18 cellular contexts compared by ENCODE assay signal in the genomic region with DNA sequence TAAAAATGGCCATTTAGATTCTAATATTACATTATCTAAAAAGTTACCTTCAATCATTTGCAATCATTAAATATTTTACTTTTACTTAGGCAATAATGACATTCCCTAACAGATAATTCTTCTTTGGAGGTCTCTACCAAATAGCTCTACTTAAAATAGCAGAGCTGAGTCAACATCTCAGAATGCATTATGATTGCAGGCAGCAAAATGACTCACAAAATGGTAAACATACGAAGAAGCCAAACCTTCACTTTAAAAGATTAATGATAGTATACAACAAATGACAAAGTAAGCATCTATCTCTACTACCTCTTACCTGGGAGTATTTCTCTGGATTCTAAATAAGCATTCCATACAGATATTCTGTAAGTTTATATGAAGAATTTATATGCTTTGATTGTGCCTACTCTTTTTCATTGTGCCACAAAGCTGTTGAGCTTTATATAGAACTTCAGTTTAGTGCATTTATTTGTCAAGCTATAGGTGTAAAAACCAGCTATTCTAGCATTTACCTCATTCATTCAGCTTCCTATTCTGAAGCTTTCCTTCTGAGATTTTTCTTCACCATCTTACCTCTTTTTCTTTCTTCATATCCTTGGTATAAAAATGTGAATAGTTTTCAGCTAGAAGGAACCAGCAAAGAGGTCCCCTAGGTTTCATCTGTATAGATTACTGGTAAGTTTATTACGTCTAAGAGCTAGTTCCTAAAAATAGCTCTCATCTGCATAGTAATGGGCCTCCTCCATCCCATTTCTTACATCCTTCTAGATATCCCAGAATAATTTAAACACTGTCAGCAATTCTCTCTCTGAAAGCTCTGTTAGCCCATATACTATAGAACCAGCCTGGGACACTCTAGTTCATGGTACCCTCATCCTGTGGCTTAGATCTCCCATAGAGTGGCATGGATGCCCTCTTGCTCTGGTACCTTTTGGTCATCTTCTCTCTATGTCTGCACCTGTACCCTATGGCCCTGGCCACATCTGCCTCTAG. TPM values are rescaled to one million over a fixed set of nuclear protein-coding genes. Genes with fewer than 3 reads are reported as not detected.
DNase-seq lines count a peak whose midpoint lies in the region; ATAC-seq and TF ChIP-seq lines count a peak whose summit lies in the region.
"Had no signal": no experiment of that assay in that cellular context is flagged by ENCODE, and none has a peak within 500 bp of the region (broad histone marks: within the 10 kb centered on the region; RNA-seq: fewer than 3 reads in every experiment).

No MANE protein-coding gene starts in this region.

- no peak overlapping the region for H3K4me2 ChIP-seq in mesendoderm (ENCODE audit: low read length)

- H3K9ac ChIP-seq in mesendoderm (ENCODE audit: low read length) = no peak overlapping the region

- peaks cover 10% of the 10 kb centered on the region for H3K4me1 ChIP-seq in mesendoderm (ENCODE audit: control insufficient read depth, low read depth, low read length)
- H3K4me1 ChIP-seq: esophagus squamous epithelium had no signal

- H2AK5ac ChIP-seq in mesendoderm (ENCODE audit: low read length) = peak overlapping the region; percentile 47

- H3K23ac ChIP-seq in mesendoderm (ENCODE audit: low read length) = no peak overlapping the region

- no peak overlapping the region for H3K56ac ChIP-seq in mesendoderm (ENCODE audit: low read length)

- intact Hi-C loops in activated T-helper 1 cell treated with anti-CD3 and anti-CD28 coated beads, Interleukin-12 subunit alpha, Interleukin-12 subunit beta, Interleukin-2, Interleukin-4 antibody, amounts not matched to agents 30 ng/mL and 10 ng/mL and 1 ng/mL, durations not matched to agents 14 hours and 24 hours and 36 hours (cut with micrococcal nuclease) = no loop called here

- H3K4me3 Mint-ChIP-seq in chondrocyte (ENCODE audit: unreplicated experiment) = no peak overlapping the region
- no peak overlapping the region for H3K4me3 Mint-ChIP-seq in activated T-helper 1 cell treated with anti-CD3 and anti-CD28 coated beads, Interleukin-12 subunit alpha, Interleukin-12 subunit beta, Interleukin-2, Interleukin-4 antibody, amounts not matched to agents 30 ng/mL and 10 ng/mL and 1 ng/mL, durations not matched to agents 14 hours and 24 hours and 36 hours
- H3K4me3 Mint-ChIP-seq: activated T-cell treated with anti-CD3 and anti-CD28 coated beads, Interleukin-2, amount 50 U/mL, for 72 hours; stimulated activated naive CD8-positive, alpha-beta T cell treated with anti-CD3 and anti-CD28 coated beads, Interleukin-15, Interleukin-2, amounts not matched to agents 100 ng/mL and 50 ng/mL, for 24 hours had no signal

- H2BK5ac ChIP-seq in mesendoderm (ENCODE audit: low read length) = no peak overlapping the region

- H3K18ac ChIP-seq in mesendoderm (ENCODE audit: low read length) = no peak overlapping the region

- peak overlapping the region; percentile 47 for H2BK15ac ChIP-seq in mesendoderm (replicated peaks; ENCODE audit: low read depth)

- no peak overlapping the region for H4K5ac ChIP-seq in mesendoderm (ENCODE audit: low read length)

- H3K27me3 ChIP-seq in mesendoderm (ENCODE audit: insufficient read depth, low read length, poor library complexity) = no peaks in the 10 kb centered on the region
- H3K27me3 ChIP-seq: cardiac muscle cell, esophagus squamous epithelium had no signal

- H3K9me3 Mint-ChIP-seq in chondrocyte (ENCODE audit: low read depth) = no peaks in the 10 kb centered on the region
- H3K9me3 Mint-ChIP-seq in activated T-helper 1 cell treated with anti-CD3 and anti-CD28 coated beads, Interleukin-12 subunit alpha, Interleukin-12 subunit beta, Interleukin-2, Interleukin-4 antibody, amounts not matched to agents 30 ng/mL and 10 ng/mL and 1 ng/mL, durations not matched to agents 14 hours and 24 hours and 36 hours = no peaks in the 10 kb centered on the region
- no peaks in the 10 kb centered on the region for H3K9me3 Mint-ChIP-seq in activated naive CD4-positive, alpha-beta T cell treated with anti-CD3 and anti-CD28 coated beads, Interleukin-2, amount 50 U/mL, for 72 hours
- H3K9me3 Mint-ChIP-seq: activated T-cell treated with anti-CD3 and anti-CD28 coated beads, Interleukin-2, amount 50 U/mL, for 72 hours; stimulated activated naive CD8-positive, alpha-beta T cell treated with anti-CD3 and anti-CD28 coated beads, Interleukin-15, Interleukin-2, amounts not matched to agents 100 ng/mL and 50 ng/mL, for 24 hours had no signal

- TF ChIP-seq CTCF in chondrocyte (IDR thresholded peaks at IDR 0.05) = no peak

- no peak overlapping the region for H3K27ac ChIP-seq in mesendoderm (ENCODE audit: low read depth, low read length)
- H3K27ac ChIP-seq: cardiac muscle cell, esophagus squamous epithelium had no signal

- no peaks in the 10 kb centered on the region for H3K36me3 Mint-ChIP-seq in chondrocyte (ENCODE audit: low read depth)
- H3K36me3 Mint-ChIP-seq in activated T-helper 1 cell treated with anti-CD3 and anti-CD28 coated beads, Interleukin-12 subunit alpha, Interleukin-12 subunit beta, Interleukin-2, Interleukin-4 antibody, amounts not matched to agents 30 ng/mL and 10 ng/mL and 1 ng/mL, durations not matched to agents 14 hours and 24 hours and 36 hours (ENCODE audit: low read depth) = no peaks in the 10 kb centered on the region
- no peaks in the 10 kb centered on the region for H3K36me3 Mint-ChIP-seq in activated naive CD4-positive, alpha-beta T cell treated with anti-CD3 and anti-CD28 coated beads, Interleukin-2, amount 50 U/mL, for 72 hours

- H3K4me1 Mint-ChIP-seq in chondrocyte (ENCODE audit: low read depth) = peaks cover 12% of the 10 kb centered on the region
- no peaks in the 10 kb centered on the region for H3K4me1 Mint-ChIP-seq in activated T-helper 1 cell treated with anti-CD3 and anti-CD28 coated beads, Interleukin-12 subunit alpha, Interleukin-12 subunit beta, Interleukin-2, Interleukin-4 antibody, amounts not matched to agents 30 ng/mL and 10 ng/mL and 1 ng/mL, durations not matched to agents 14 hours and 24 hours and 36 hours (ENCODE audit: low read depth)

- no peak overlapping the region for H3K4me3 ChIP-seq in mesendoderm (ENCODE audit: low read length)
- H3K4me3 ChIP-seq: cardiac muscle cell, esophagus squamous epithelium had no signal

- H3K79me1 ChIP-seq in mesendoderm (ENCODE audit: low read length) = no peaks in the 10 kb centered on the region

- peak overlapping the region; percentile 45 for H3K27ac Mint-ChIP-seq in chondrocyte (ENCODE audit: unreplicated experiment)
- H3K27ac Mint-ChIP-seq in activated T-helper 1 cell treated with anti-CD3 and anti-CD28 coated beads, Interleukin-12 subunit alpha, Interleukin-12 subunit beta, Interleukin-2, Interleukin-4 antibody, amounts not matched to agents 30 ng/mL and 10 ng/mL and 1 ng/mL, durations not matched to agents 14 hours and 24 hours and 36 hours = no peak overlapping the region
- H3K27ac Mint-ChIP-seq in activated naive CD4-positive, alpha-beta T cell treated with anti-CD3 and anti-CD28 coated beads, Interleukin-2, amount 50 U/mL, for 72 hours = no peak overlapping the region
- H3K27ac Mint-ChIP-seq: activated T-cell treated with anti-CD3 and anti-CD28 coated beads, Interleukin-2, amount 50 U/mL, for 72 hours; stimulated activated naive CD8-positive, alpha-beta T cell treated with anti-CD3 and anti-CD28 coated beads, Interleukin-15, Interleukin-2, amounts not matched to agents 100 ng/mL and 50 ng/mL, for 24 hours had no signal

- DNase-seq in DMS53 (lab: John Stamatoyannopoulos, UW) (peak; percentile 36), NCI-H226 (peak; percentile 76), chondrocyte (ENCODE audit: low spot score) (no peak), mesendoderm (peak; percentile 54), left lobe of liver (ENCODE audit: low spot score) (no peak), NCI-H146 treated with DMSO at 0.1 percent for 48 hours (lab: John Stamatoyannopoulos, UW; ENCODE audit: unreplicated experiment) (no peak)
- no peak for DNase-seq in activated T-helper 1 cell treated with anti-CD3 and anti-CD28 coated beads, Interleukin-12 subunit alpha, Interleukin-12 subunit beta, Interleukin-2, Interleukin-4 antibody, amounts not matched to agents 30 ng/mL and 10 ng/mL and 1 ng/mL, durations not matched to agents 14 hours and 24 hours and 36 hours (ENCODE audit: low spot score)
- DNase-seq in activated naive CD4-positive, alpha-beta T cell treated with anti-CD3 and anti-CD28 coated beads, Interleukin-2, amount 50 U/mL, for 72 hours (ENCODE audit: low spot score in 2 of 2) = no peak
- DNase-seq: activated CD4-positive, CD25-positive, alpha-beta regulatory T cell; activated T-cell treated with anti-CD3 and anti-CD28 coated beads, Interleukin-2, amount 50 U/mL, for 72 hours; esophagus squamous epithelium; Kasumi-1; NCI-H2227 treated with DMSO at 0.1 percent for 48 hours; occipital lobe; SIG-M5; stimulated activated CD4-positive, alpha-beta T cell treated with anti-CD3 and anti-CD28 coated beads, Interleukin-4, amount 100 ng/mL, for 24 hours had no signal

- H4K8ac ChIP-seq in mesendoderm (ENCODE audit: low read depth, low read length) = no peak overlapping the region

- H3K79me2 ChIP-seq in mesendoderm (ENCODE audit: control insufficient read depth, insufficient read depth, low read length) = no peaks in the 10 kb centered on the region

- ATAC-seq in left lobe of liver = no peak
- no peak for ATAC-seq in activated naive CD4-positive, alpha-beta T cell treated with anti-CD3 and anti-CD28 coated beads, Interleukin-2, amount 50 U/mL, for 72 hours
- ATAC-seq: activated T-cell treated with anti-CD3 and anti-CD28 coated beads, Interleukin-2, amount 50 U/mL, for 72 hours had no signal

- H3K4ac ChIP-seq in mesendoderm (ENCODE audit: low read depth, low read length) = no peak overlapping the region

- no CpG with 5 or more reads among the region's 2 CpGs for WGBS in mesendoderm (ENCODE audit: extremely low coverage, insufficient coverage, low lambda C conversion rate)

- no peaks in the 10 kb centered on the region for H3K27me3 Mint-ChIP-seq in chondrocyte (ENCODE audit: low read depth)
- H3K27me3 Mint-ChIP-seq in activated T-helper 1 cell treated with anti-CD3 and anti-CD28 coated beads, Interleukin-12 subunit alpha, Interleukin-12 subunit beta, Interleukin-2, Interleukin-4 antibody, amounts not matched to agents 30 ng/mL and 10 ng/mL and 1 ng/mL, durations not matched to agents 14 hours and 24 hours and 36 hours (ENCODE audit: insufficient read depth) = peaks cover 8% of the 10 kb centered on the region

- peak overlapping the region; percentile 18 for H2BK120ac ChIP-seq in mesendoderm (ENCODE audit: low read depth, low read length)

- no peaks in the 10 kb centered on the region for H3K36me3 ChIP-seq in mesendoderm (ENCODE audit: control insufficient read depth, insufficient read depth, low read length)
- H3K36me3 ChIP-seq: cardiac muscle cell, esophagus squamous epithelium had no signal

RNA-seq across cellular contexts. Expression of gene SPCS3, which starts 17.2 kb away (rescaled TPM):
- 114 to 154 TPM (median 122 TPM) in 3 replicates for total RNA-seq in chondrocyte
- 71.5 TPM for polyA plus RNA-seq in mesendoderm (2013, experiment 1 of 2)
- polyA plus RNA-seq in mesendoderm (2013, experiment 2 of 2) = 69.3 TPM
- total RNA-seq in activated T-helper 1 cell treated with anti-CD3 and anti-CD28 coated beads, Interleukin-12 subunit alpha, Interleukin-12 subunit beta, Interleukin-2, Interleukin-4 antibody, amounts not matched to agents 30 ng/mL and 10 ng/mL and 1 ng/mL, durations not matched to agents 14 hours and 24 hours and 36 hours = 197 and 203 TPM in 2 replicates
- total RNA-seq in left lobe of liver = 108 TPM
- total RNA-seq in activated naive CD4-positive, alpha-beta T cell treated with anti-CD3 and anti-CD28 coated beads, Interleukin-2, amount 50 U/mL, for 72 hours = 100 to 1,000 TPM in 1 of 2 donors, 10 to 100 TPM in 1; 91.9 to 153 TPM

RNA-seq across cellular contexts. Expression of gene ASB5, which starts 33.6 kb away (rescaled TPM):
- 0.90 TPM in 1 of 3 replicates, not detected in the others for total RNA-seq in chondrocyte
- 2.3 TPM for polyA plus RNA-seq in mesendoderm (2013, experiment 1 of 2)
- polyA plus RNA-seq in mesendoderm (2013, experiment 2 of 2) = 2.3 TPM
- total RNA-seq in activated T-helper 1 cell treated with anti-CD3 and anti-CD28 coated beads, Interleukin-12 subunit alpha, Interleukin-12 subunit beta, Interleukin-2, Interleukin-4 antibody, amounts not matched to agents 30 ng/mL and 10 ng/mL and 1 ng/mL, durations not matched to agents 14 hours and 24 hours and 36 hours = not detected in 2 replicates
- total RNA-seq in left lobe of liver = not detected
- not detected for total RNA-seq in activated naive CD4-positive, alpha-beta T cell treated with anti-CD3 and anti-CD28 coated beads, Interleukin-2, amount 50 U/mL, for 72 hours
- total RNA-seq: activated T-cell treated with anti-CD3 and anti-CD28 coated beads, Interleukin-2, amount 50 U/mL, for 72 hours; cardiac muscle cell had no signal

Comparison
In these comparisons a context has a peak if more than half of its experiments do, and no peak if none do; other contexts are left out.
1. DNase-seq: peak in DMS53 (single experiment), NCI-H226 (single experiment) and mesendoderm (single experiment); none in chondrocyte (single experiment), activated T-helper 1 cell treated with anti-CD3 and anti-CD28 coated beads, Interleukin-12 subunit alpha, Interleukin-12 subunit beta, Interleukin-2, Interleukin-4 antibody, amounts not matched to agents 30 ng/mL and 10 ng/mL and 1 ng/mL, durations not matched to agents 14 hours and 24 hours and 36 hours (single experiment), left lobe of liver (single experiment), activated naive CD4-positive, alpha-beta T cell treated with anti-CD3 and anti-CD28 coated beads, Interleukin-2, amount 50 U/mL, for 72 hours (0 of 2) and NCI-H146 treated with DMSO at 0.1 percent for 48 hours (single experiment).